ENCODE assay signal across 8 cellular contexts in genomic region chr21:36927718-36928117, GRCh38. TPM values are rescaled to one million over a fixed set of nuclear protein-coding genes. Genes with fewer than 3 reads are reported as not detected.
DNase-seq lines count a peak whose midpoint lies in the region; ATAC-seq, FAIRE-seq and TF ChIP-seq lines count a peak whose summit lies in the region.

No MANE protein-coding gene starts in this region.

- H3K4me3 ChIP-seq in A673 (ENCODE audit: low read depth, low read length, poor library complexity, severe bottlenecking) (no peak overlapping the region), cardiac fibroblast (replicated peaks in 1 of 2; ENCODE audit: low read depth in 2 of 2, low read length in 2 of 2) (no peak overlapping the region), kidney (ENCODE audit: low read length in 2 of 2) (no peak overlapping the region)

- H3K27me3 ChIP-seq in A673 (replicated peaks; ENCODE audit: insufficient read depth, low read depth, low read length, poor library complexity): no peaks in the 10 kb centered on the region

- DNase-seq in A673 (ENCODE audit: low spot score) (peak; percentile 91), GM19240 (ENCODE audit: insufficient read length, low spot score) (peak; percentile 68), NCI-H226 (peak; percentile 80), cardiac fibroblast (ENCODE audit: low read depth in 2 of 2) (peak; percentile 89 to 91), kidney (peak; percentile 89)
- peak; percentile 36 to 65 (median 50) for DNase-seq in activated CD4-positive, CD25-positive, alpha-beta regulatory T cell (lab: John Stamatoyannopoulos, UW)
- peak; percentile 64 to 66 for DNase-seq in stimulated activated CD4-positive, alpha-beta T cell treated with anti-CD3 and anti-CD28 coated beads, Interleukin-1b, Interleukin-23, amount 100 ng/mL, for 4 hours (ENCODE audit: low read depth in 2 of 2)

- H3K4me1 ChIP-seq in A673 (ENCODE audit: insufficient read depth, low read length, poor library complexity, severe bottlenecking): peaks cover 29% of the 10 kb centered on the region
- H3K4me1 ChIP-seq in kidney (ENCODE audit: control insufficient read depth in 1 of 2, insufficient read depth in 1 of 2, low read depth in 1 of 2, low read length in 2 of 2): no peaks in the 10 kb centered on the region

- POLR2A ChIA-PET in A673 (lab: Charles Lee; ENCODE audit: low non-redundant PET): interaction anchor here (0.6 kb wide), 1 partner anchor 604 kb away, joined by 3 read pairs; no protein-coding TSS in a partner anchor

- TF ChIP-seq CTCF in A673 (conservative IDR thresholded peaks at IDR 0.05; ENCODE audit: low read depth, low read length) (peak; percentile 97), cardiac fibroblast (IDR thresholded peaks at IDR 0.05; ENCODE audit: low read depth, low read length) (peak; percentile 93), kidney (IDR thresholded peaks at IDR 0.05; ENCODE audit: borderline replicate concordance, extremely low read depth, insufficient read depth) (peak; percentile 86)

- BruUV-seq in A673 (replicated peaks; lab: Mats Ljungman, UMichigan): no TSS peak

- no peak overlapping the region for H3K27ac ChIP-seq in A673 (ENCODE audit: low read depth, low read length, poor library complexity, severe bottlenecking)
- H3K27ac ChIP-seq in kidney (ENCODE audit: low read depth in 2 of 2, low read length in 2 of 2): no peak overlapping the region

- H3K9me3 ChIP-seq in A673 (ENCODE audit: low read depth, low read length, poor library complexity, severe bottlenecking) (no peaks in the 10 kb centered on the region), kidney (ENCODE audit: control insufficient read depth in 1 of 2, low read length in 2 of 2) (no peaks in the 10 kb centered on the region)

- CTCF ChIA-PET in A673 (lab: Charles Lee): interaction anchor here (0.6 to 2.3 kb wide), 4 partner anchors 10 to 439 kb away, joined by 3 to 12 read pairs (median 4); no protein-coding TSS in a partner anchor

- intact Hi-C loops in A673 (cut with micrococcal nuclease; ENCODE audit: unreplicated experiment) (loop anchor here (1.0 to 5.0 kb wide), 7 partner anchors 175 to 790 kb away; partner anchors contain the start of gene CBR3), kidney (cut with DNase I) (loop anchor here (5.0 kb wide), 1 partner anchor 420 kb away; no protein-coding TSS in a partner anchor)

- ATAC-seq in HG03439 (IDR thresholded peaks at IDR 0.05; ENCODE audit: unreplicated experiment): no peak

- peak; percentile 74 for FAIRE-seq in kidney (lab: Jason Lieb, UNC)

- H3K36me3 ChIP-seq in A673 (ENCODE audit: insufficient read depth, low read length, poor library complexity, severe bottlenecking) (no peaks in the 10 kb centered on the region), kidney (ENCODE audit: control insufficient read depth in 1 of 2, insufficient read depth in 2 of 2, low read length in 2 of 2) (peaks cover 2 to 4% of the 10 kb centered on the region in 2 donors)

- no peak overlapping the region for H3K9ac ChIP-seq in kidney (ENCODE audit: low read length in 2 of 2)

RNA-seq across cellular contexts. Expression of gene HLCS, which starts 38.8 kb away (rescaled TPM):
- 15.3 and 21.1 TPM in 2 replicates for total RNA-seq in A673 (2021)
- 29.6 TPM for total RNA-seq in kidney
- polyA plus RNA-seq in kidney (ENCODE audit: insufficient read depth, low read depth, low replicate concordance): 4.5 TPM
